In the genomic region with DNA sequence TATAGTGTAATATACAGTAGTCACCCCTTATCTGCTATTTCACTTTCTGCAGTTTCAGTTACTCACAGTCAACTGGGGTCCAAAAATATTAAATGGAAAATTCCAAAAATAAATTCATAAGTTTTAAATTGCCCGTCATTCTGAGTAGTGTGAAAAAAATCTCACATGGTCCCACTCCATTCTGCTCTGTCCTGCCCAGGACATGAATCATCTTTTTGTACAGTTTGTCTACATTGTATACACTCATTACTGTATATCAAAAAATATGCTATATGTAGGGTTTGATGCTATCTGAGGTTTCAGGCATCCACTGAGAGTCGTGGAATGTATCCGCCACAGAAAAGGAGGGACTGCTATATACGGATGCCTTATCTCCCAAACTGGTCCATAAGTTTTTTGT, we compare ENCODE assay signal across 12 cellular contexts. TPM values are rescaled to one million over a fixed set of nuclear protein-coding genes. Genes with fewer than 3 reads are reported as not detected.
A peak's percentile ranks its signal among the peaks of the same experiment; 100 is the strongest.
DNase-seq lines count a peak whose midpoint lies in the region; ATAC-seq and TF ChIP-seq lines count a peak whose summit lies in the region.
"Had no signal": no experiment of that assay in that cellular context is flagged by ENCODE, and none has a peak within 500 bp of the region (broad histone marks: within the 10 kb centered on the region; RNA-seq: fewer than 3 reads in every experiment).

No MANE protein-coding gene starts in this region.

- in situ Hi-C loops in IMR-90 (cut with MboI; ENCODE audit: low sequenced_read_pairs) = no loop called here
- in situ Hi-C loops in brain microvascular endothelial cell (cut with HindIII; ENCODE audit: low pct_ligation_motif_present, low sequenced_read_pairs) = no loop called here

- no peaks in the 10 kb centered on the region; a peak in 1 of 4 replicates for H3K79me1 ChIP-seq in IMR-90 (ENCODE audit: low read depth in 1 of 2, low read length in 2 of 2)

- no peak overlapping the region for H3K4ac ChIP-seq in IMR-90 (ENCODE audit: low read depth, low read length)

- H3K4me2 ChIP-seq in IMR-90 (ENCODE audit: low read depth, low read length) = no peak overlapping the region
- H3K4me2 ChIP-seq: A549 had no signal

- no peaks in the 10 kb centered on the region for H3K36me3 ChIP-seq in IMR-90 (ENCODE audit: control insufficient read depth, insufficient read depth, low read length)
- H3K36me3 ChIP-seq in brain microvascular endothelial cell (replicated peaks) = no peaks in the 10 kb centered on the region
- no peaks in the 10 kb centered on the region for H3K36me3 ChIP-seq in A673 (ENCODE audit: insufficient read depth, low read length, poor library complexity, severe bottlenecking)

- H3K9me1 ChIP-seq in IMR-90 (ENCODE audit: insufficient read depth, low read length) = no peaks in the 10 kb centered on the region

- no peaks in the 10 kb centered on the region for H4K20me1 ChIP-seq in IMR-90 (ENCODE audit: insufficient read depth, low read length)

- no peak for TF ChIP-seq POLR2A in IMR-90 (IDR thresholded peaks at IDR 0.05; ENCODE audit: low read depth, low read length)

- H2BK15ac ChIP-seq in IMR-90 (ENCODE audit: low read depth, low read length) = no peak overlapping the region

- H3K4me3 ChIP-seq in IMR-90 (ENCODE audit: insufficient read depth, low read depth, low read length) (no peak overlapping the region), brain microvascular endothelial cell (ENCODE audit: low read depth, low read length) (no peak overlapping the region), fibroblast of mammary gland (ENCODE audit: control insufficient read depth, low read depth, low read length) (no peak overlapping the region), A673 (ENCODE audit: low read depth, low read length, poor library complexity, severe bottlenecking) (no peak overlapping the region)
- H3K4me3 ChIP-seq: A549 had no signal

- H3K27me3 ChIP-seq in IMR-90 (ENCODE audit: control insufficient read depth, insufficient read depth, low read length) (no peaks in the 10 kb centered on the region), brain microvascular endothelial cell (replicated peaks) (no peaks in the 10 kb centered on the region), A673 (replicated peaks; ENCODE audit: insufficient read depth, low read depth, low read length, poor library complexity) (no peaks in the 10 kb centered on the region)

- BruUV-seq in IMR-90 (replicated peaks; lab: Mats Ljungman, UMichigan) (no TSS peak), A673 (replicated peaks; lab: Mats Ljungman, UMichigan) (no TSS peak)

- H3K4me1 ChIP-seq in IMR-90 (ENCODE audit: control insufficient read depth, insufficient read depth, low read length) (no peaks in the 10 kb centered on the region), A673 (ENCODE audit: insufficient read depth, low read length, poor library complexity, severe bottlenecking) (no peaks in the 10 kb centered on the region)
- H3K4me1 ChIP-seq: A549 had no signal

- H2BK20ac ChIP-seq in IMR-90 (ENCODE audit: low read depth, low read length) = no peak overlapping the region

- no peak overlapping the region for H2AK5ac ChIP-seq in IMR-90 (ENCODE audit: low read depth, low read length)

- ATAC-seq in IMR-90 (ENCODE audit: low read depth) (peak; percentile 14; the same call in 1 of the 2 replicates), HG03095 (IDR thresholded peaks at IDR 0.05; ENCODE audit: unreplicated experiment) (no peak), HG03196 (IDR thresholded peaks at IDR 0.05; ENCODE audit: unreplicated experiment) (no peak)
- ATAC-seq: A549; CD8-positive, alpha-beta T cell; HCT116 had no signal

- H3K9me3 ChIP-seq in IMR-90 (ENCODE audit: control insufficient read depth, insufficient read depth, low read length) (no peaks in the 10 kb centered on the region), A673 (ENCODE audit: low read depth, low read length, poor library complexity, severe bottlenecking) (no peaks in the 10 kb centered on the region)
- H3K9me3 ChIP-seq: A549 had no signal

- H2BK120ac ChIP-seq in IMR-90 (ENCODE audit: low read depth, low read length) = no peak overlapping the region

- no peak for TF ChIP-seq CTCF in IMR-90 (conservative IDR thresholded peaks at IDR 0.05; ENCODE audit: low read depth, low read length)
- no peak for TF ChIP-seq CTCF in brain microvascular endothelial cell (IDR thresholded peaks at IDR 0.05; ENCODE audit: low read depth, low read length, missing control alignments)
- TF ChIP-seq CTCF in fibroblast of mammary gland (conservative IDR thresholded peaks at IDR 0.05; ENCODE audit: control insufficient read depth, insufficient read depth, low read depth, low read length) = no peak
- no peak for TF ChIP-seq CTCF in A673 (conservative IDR thresholded peaks at IDR 0.05; ENCODE audit: low read depth, low read length)

- intact Hi-C loops in IMR-90 (cut with micrococcal nuclease) (no loop called here), A673 (cut with micrococcal nuclease; ENCODE audit: unreplicated experiment) (no loop called here)

- CTCF ChIA-PET in IMR-90 (lab: Yijun Ruan, JAX) = no interaction called here
- CTCF ChIA-PET in A673 (lab: Charles Lee) = no interaction called here

- no peak overlapping the region for H3K56ac ChIP-seq in IMR-90 (ENCODE audit: extremely low read depth, insufficient read depth, low read length)

- H3K27ac ChIP-seq in IMR-90 (ENCODE audit: insufficient read depth, low read length) = no peak overlapping the region
- no peak overlapping the region for H3K27ac ChIP-seq in brain microvascular endothelial cell
- H3K27ac ChIP-seq in A673 (ENCODE audit: low read depth, low read length, poor library complexity, severe bottlenecking) = no peak overlapping the region
- H3K27ac ChIP-seq: A549 had no signal

- no peak overlapping the region for H4K91ac ChIP-seq in IMR-90 (ENCODE audit: insufficient read depth, low read depth, low read length)

- DNase-seq in IMR-90 (peak; percentile 34), brain microvascular endothelial cell (peak; percentile 16), fibroblast of mammary gland (ENCODE audit: low read depth) (peak; percentile 9), A673 (ENCODE audit: low spot score) (no peak)
- DNase-seq: CD8-positive, alpha-beta T cell; COR-L47; DMS153; DMS79 treated with DMSO at 0.1 percent for 48 hours had no signal

- no peak overlapping the region for H3K14ac ChIP-seq in IMR-90 (replicated peaks; ENCODE audit: low read depth, low read length)

- no peak overlapping the region for H3K23ac ChIP-seq in IMR-90 (ENCODE audit: low read depth, low read length)

- no peak overlapping the region for H4K8ac ChIP-seq in IMR-90 (ENCODE audit: low read depth in 2 of 2, low read length in 2 of 2)

- no peak overlapping the region for H3K9ac ChIP-seq in IMR-90 (ENCODE audit: low read depth, low read length)

- POLR2A ChIA-PET in IMR-90 (lab: Charles Lee; ENCODE audit: unreplicated experiment) (no interaction called here), A673 (lab: Charles Lee; ENCODE audit: low non-redundant PET) (no interaction called here)

- H3K18ac ChIP-seq in IMR-90 (ENCODE audit: low read depth, low read length) = no peak overlapping the region

- no peak overlapping the region for H4K5ac ChIP-seq in IMR-90 (ENCODE audit: low read depth, low read length)

- no peak overlapping the region for H2AFZ ChIP-seq in IMR-90 (replicated peaks; ENCODE audit: low read length, poor library complexity)

- no peak for TF ChIP-seq RAD21 in IMR-90 (IDR thresholded peaks at IDR 0.05; ENCODE audit: low read length)

- dilution Hi-C loops in IMR-90 (cut with HindIII; ENCODE audit: low sequenced_read_pairs, unreplicated experiment) = no loop called here

- H2BK5ac ChIP-seq in IMR-90 (ENCODE audit: low read depth, low read length, poor library complexity, severe bottlenecking) = no peak overlapping the region

- no peak overlapping the region for H2AK9ac ChIP-seq in IMR-90 (replicated peaks; ENCODE audit: low read depth, low read length, poor library complexity)

- WGBS in IMR-90 (ENCODE audit: extremely low coverage in 2 of 2, insufficient read length in 1 of 2), 2 experiments = 73% methylated on average over 3 of the region's 4 CpGs; no CpG with 5 or more reads in 1 of the 2 experiments

TF ChIP-seq in IMR-90, 13 proteins besides CTCF, POLR2A, EP300 and RAD21 (continues in another document):
- TF ChIP-seq MAFK (IDR thresholded peaks at IDR 0.05; ENCODE audit: low read depth, low read length) (no peak), FOS (IDR thresholded peaks at IDR 0.05; ENCODE audit: low read depth, low read length) (no peak), NFE2L2 (IDR thresholded peaks at IDR 0.05; ENCODE audit: low read depth, low read length) (no peak), CHD1 (IDR thresholded peaks at IDR 0.05; ENCODE audit: low read depth, low read length) (no peak), RFX5 (IDR thresholded peaks at IDR 0.05; ENCODE audit: low read depth, low read length) (no peak), ELK1 (IDR thresholded peaks at IDR 0.05; ENCODE audit: borderline replicate concordance, low read depth, low read length) (no peak), BHLHE40 (IDR thresholded peaks at IDR 0.05; ENCODE audit: low read depth, low read length) (no peak)
- TF ChIP-seq, protein P1, sequence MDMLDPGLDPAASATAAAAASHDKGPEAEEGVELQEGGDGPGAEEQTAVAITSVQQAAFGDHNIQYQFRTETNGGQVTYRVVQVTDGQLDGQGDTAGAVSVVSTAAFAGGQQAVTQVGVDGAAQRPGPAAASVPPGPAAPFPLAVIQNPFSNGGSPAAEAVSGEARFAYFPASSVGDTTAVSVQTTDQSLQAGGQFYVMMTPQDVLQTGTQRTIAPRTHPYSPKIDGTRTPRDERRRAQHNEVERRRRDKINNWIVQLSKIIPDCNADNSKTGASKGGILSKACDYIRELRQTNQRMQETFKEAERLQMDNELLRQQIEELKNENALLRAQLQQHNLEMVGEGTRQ (IDR thresholded peaks at IDR 0.05; ENCODE audit: low read depth, low read length) = no peak

RNA-seq across cellular contexts. Expression of gene APPBP2, which starts 16.0 kb away (rescaled TPM):
- total RNA-seq in IMR-90 (2012; rRNA removed) (86.7 and 93.9 TPM in 2 replicates), A673 (2021) (44.9 and 47.6 TPM in 2 replicates)
- 8.0 and 12.3 TPM in 2 replicates for polyA plus RNA-seq in IMR-90 (2012; rRNA removed)
- 1.9 and 2.6 TPM in 2 replicates for polyA plus RNA-seq in IMR-90 (2012; cell fraction: cytosol; rRNA removed)
- polyA plus RNA-seq in IMR-90 (2012; cell fraction: nucleus; rRNA removed; ENCODE audit: low replicate concordance) = 3.6 and 15.2 TPM in 2 replicates

RNA-seq across cellular contexts. Expression of gene PPM1D, which starts 57.9 kb away (rescaled TPM):
- total RNA-seq in IMR-90 (2012; rRNA removed) (15.8 and 16.1 TPM in 2 replicates), A673 (2021) (17.1 and 17.8 TPM in 2 replicates)
- 5.5 TPM in 2 replicates for polyA plus RNA-seq in IMR-90 (2012; rRNA removed)
- polyA plus RNA-seq in IMR-90 (2012; cell fraction: cytosol; rRNA removed) = 4.0 and 4.4 TPM in 2 replicates
- polyA plus RNA-seq in IMR-90 (2012; cell fraction: nucleus; rRNA removed; ENCODE audit: low replicate concordance) = 2.7 and 6.1 TPM in 2 replicates
